Comparison of ENCODE assay signal across 7 cellular contexts in genomic region chr20:9408422-9409300, GRCh38.
DNase-seq lines count a peak whose midpoint lies in the region; ATAC-seq and TF ChIP-seq lines count a peak whose summit lies in the region.

No MANE protein-coding gene starts in this region.

- DNase-seq in ELR (ENCODE audit: low read depth) (peak; percentile 58), M059J (ENCODE audit: low read depth) (peak; percentile 86), cerebellar nuclear complex (lab: John Stamatoyannopoulos, UW) (peak; percentile 75 to 78), pons (ENCODE audit: low spot score) (peak; percentile 26), Calu3 (no peak)
- DNase-seq in activated naive CD8-positive, alpha-beta T cell treated with anti-CD3 and anti-CD28 coated beads, Interleukin-2, amount 50 U/mL, for 24 hours: no peak

- intact Hi-C loops in Calu3 (cut with micrococcal nuclease; ENCODE audit: unreplicated experiment): loop anchor here (1.0 to 2.0 kb wide), 2 partner anchors 48 to 202 kb away; no protein-coding TSS in a partner anchor

- no peak overlapping the region for H3K27ac Mint-ChIP-seq in activated naive CD8-positive, alpha-beta T cell treated with anti-CD3 and anti-CD28 coated beads, Interleukin-2, amount 50 U/mL, for 24 hours
- H3K27ac Mint-ChIP-seq in Calu3 (ENCODE audit: unreplicated experiment): no peak overlapping the region

- CTCF ChIA-PET in Calu3 (lab: Charles Lee): interaction anchor here (1.5 to 2.9 kb wide), 2 partner anchors 202 to 209 kb away, joined by 9 to 43 read pairs; no protein-coding TSS in a partner anchor

- ATAC-seq in GM18868 (IDR thresholded peaks at IDR 0.05; ENCODE audit: unreplicated experiment): no peak
- ATAC-seq in activated naive CD8-positive, alpha-beta T cell treated with anti-CD3 and anti-CD28 coated beads, Interleukin-2, amount 50 U/mL, for 24 hours: no peak

- BruUV-seq in Calu3 (replicated peaks; lab: Mats Ljungman, UMichigan): no TSS peak

- no peaks in the 10 kb centered on the region for H3K4me1 Mint-ChIP-seq in activated naive CD8-positive, alpha-beta T cell treated with anti-CD3 and anti-CD28 coated beads, Interleukin-2, amount 50 U/mL, for 24 hours
- no peaks in the 10 kb centered on the region for H3K4me1 Mint-ChIP-seq in Calu3 (ENCODE audit: low read depth, unreplicated experiment)

- no peaks in the 10 kb centered on the region for H3K36me3 Mint-ChIP-seq in activated naive CD8-positive, alpha-beta T cell treated with anti-CD3 and anti-CD28 coated beads, Interleukin-2, amount 50 U/mL, for 24 hours (ENCODE audit: low read depth)
- H3K36me3 Mint-ChIP-seq in Calu3 (ENCODE audit: insufficient read depth, unreplicated experiment): no peaks in the 10 kb centered on the region

- no peak overlapping the region for H3K4me3 Mint-ChIP-seq in activated naive CD8-positive, alpha-beta T cell treated with anti-CD3 and anti-CD28 coated beads, Interleukin-2, amount 50 U/mL, for 24 hours
- H3K4me3 Mint-ChIP-seq in Calu3 (ENCODE audit: low read depth, unreplicated experiment): no peak overlapping the region

- H3K27me3 Mint-ChIP-seq in activated naive CD8-positive, alpha-beta T cell treated with anti-CD3 and anti-CD28 coated beads, Interleukin-2, amount 50 U/mL, for 24 hours: no peaks in the 10 kb centered on the region
- H3K27me3 Mint-ChIP-seq in Calu3 (ENCODE audit: unreplicated experiment): no peaks in the 10 kb centered on the region

- TF ChIP-seq CTCF in Calu3 (IDR thresholded peaks at IDR 0.05; ENCODE audit: unreplicated experiment): no peak

- no peaks in the 10 kb centered on the region for H3K9me3 Mint-ChIP-seq in activated naive CD8-positive, alpha-beta T cell treated with anti-CD3 and anti-CD28 coated beads, Interleukin-2, amount 50 U/mL, for 24 hours
- H3K9me3 Mint-ChIP-seq in Calu3 (ENCODE audit: low read depth, unreplicated experiment): no peaks in the 10 kb centered on the region

Comparison
In these comparisons a context has a peak if more than half of its experiments do, and no peak if none do; other contexts are left out.
1. DNase-seq: peak in ELR (single experiment), M059J (single experiment), cerebellar nuclear complex (2 of 2) and pons (single experiment); none in activated naive CD8-positive, alpha-beta T cell treated with anti-CD3 and anti-CD28 coated beads, Interleukin-2, amount 50 U/mL, for 24 hours (single experiment) and Calu3 (single experiment).